Comparison of ENCODE assay signal across 23 cellular contexts in genomic region chr11:94773842-94774241, GRCh38.
"Had no signal": no experiment of that assay in that cellular context is flagged by ENCODE, and none has a peak within 500 bp of the region (broad histone marks: within the 10 kb centered on the region; RNA-seq: fewer than 3 reads in every experiment).

No MANE protein-coding gene starts in this region.

- H3K4me3 ChIP-seq: K562, Peyer's patch had no signal

- DNase-seq: activated CD4-positive, alpha-beta T cell treated with anti-CD3 and anti-CD28 coated beads for 48 hours; activated CD4-positive, alpha-beta T cell treated with anti-CD3 and anti-CD28 coated beads, Interleukin-2, amount 50 U/mL, for 4 hours; activated CD8-positive, alpha-beta memory T cell treated with anti-CD3 and anti-CD28 coated beads, Interleukin-2, amount 50 U/mL, for 48 hours; activated CD8-positive, alpha-beta T cell treated with anti-CD3 and anti-CD28 coated beads, Interleukin-2, amount 10 ng/mL, durations not matched to agents 7 days and 5 days; activated T-cell treated with anti-CD3 and anti-CD28 coated beads, Interleukin-2, amount 50 U/mL, for 1 hour; aorta; central memory CD4-positive, alpha-beta T cell; Karpas-422; NCI-H1048; NCI-H1417; NCI-H2107; NCI-H510A; NCI-H526 treated with DMSO at 0.1 percent for 48 hours; NCI-H82; NK-92 treated with Interleukin-12 subunit alpha and Interleukin-12 subunit beta, amount 100 ng/mL, for 24 hours; OCI-M1; Peyer's patch; SHP77 treated with DMSO at 0.1 percent for 48 hours had no signal

- ATAC-seq: activated CD4-positive, CD25-positive, alpha-beta regulatory T cell treated with anti-CD3 and anti-CD28 coated beads, Interleukin-2, amount 50 U/mL, for 24 hours; activated CD8-positive, alpha-beta T cell treated with anti-CD3 and anti-CD28 coated beads, Interleukin-2, amount 10 ng/mL, durations not matched to agents 7 days and 5 days had no signal

- H3K9me3 Mint-ChIP-seq: activated naive CD4-positive, alpha-beta T cell treated with anti-CD3 and anti-CD28 coated beads, Interleukin-2, amount 50 U/mL, for 24 hours; T-helper 1 cell treated with Interleukin-12 subunit alpha and Interleukin-12 subunit beta and Interleukin-4 antibody, amounts not matched to agents 30 μg/mL and 1 μg/mL, for 36 hours had no signal

- H3K9me3 ChIP-seq: Peyer's patch had no signal

- H3K27me3 ChIP-seq: Peyer's patch had no signal

- H3K36me3 ChIP-seq: Peyer's patch had no signal

- H3K27ac Mint-ChIP-seq: activated CD8-positive, alpha-beta T cell treated with anti-CD3 and anti-CD28 coated beads, Interleukin-2, amount 10 ng/mL, durations not matched to agents 7 days and 5 days; activated naive CD4-positive, alpha-beta T cell treated with anti-CD3 and anti-CD28 coated beads, Interleukin-2, amount 50 U/mL, for 24 hours; T-helper 1 cell treated with Interleukin-12 subunit alpha and Interleukin-12 subunit beta and Interleukin-4 antibody, amounts not matched to agents 30 μg/mL and 1 μg/mL, for 36 hours had no signal

- H3K27ac ChIP-seq: Peyer's patch, RWPE1 had no signal

- H3K36me3 Mint-ChIP-seq: activated naive CD4-positive, alpha-beta T cell treated with anti-CD3 and anti-CD28 coated beads, Interleukin-2, amount 50 U/mL, for 24 hours had no signal

- H3K4me3 Mint-ChIP-seq: activated CD8-positive, alpha-beta T cell treated with anti-CD3 and anti-CD28 coated beads, Interleukin-2, amount 10 ng/mL, durations not matched to agents 7 days and 5 days; activated naive CD4-positive, alpha-beta T cell treated with anti-CD3 and anti-CD28 coated beads, Interleukin-2, amount 50 U/mL, for 24 hours; T-helper 1 cell treated with Interleukin-12 subunit alpha and Interleukin-12 subunit beta and Interleukin-4 antibody, amounts not matched to agents 30 μg/mL and 1 μg/mL, for 36 hours had no signal
